Comparison of ENCODE assay signal across 25 cellular contexts in the genomic region with DNA sequence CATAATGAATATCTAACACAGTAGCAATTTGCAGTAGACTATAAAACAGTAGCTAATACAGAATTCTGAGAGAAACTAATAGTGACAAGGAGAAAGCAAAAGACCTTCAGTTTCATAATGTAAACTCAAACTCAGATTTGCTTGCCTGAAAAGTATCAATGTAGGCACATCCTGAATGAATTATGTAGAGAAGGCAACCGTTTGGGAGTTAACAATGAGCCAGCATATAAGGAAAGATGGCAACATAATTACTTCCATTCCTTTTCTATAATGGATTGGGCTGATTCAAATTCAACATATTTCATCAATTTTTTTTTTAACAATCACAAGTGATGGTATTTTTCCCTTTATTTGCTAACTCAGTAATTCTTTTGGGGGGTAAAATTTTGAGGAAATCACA.
DNase-seq lines count a peak whose midpoint lies in the region; ATAC-seq and TF ChIP-seq lines count a peak whose summit lies in the region.
"Had no signal": no experiment of that assay in that cellular context is flagged by ENCODE, and none has a peak within 500 bp of the region (broad histone marks: within the 10 kb centered on the region; RNA-seq: fewer than 3 reads in every experiment).

No MANE protein-coding gene starts in this region.

- TF ChIP-seq EP300 in gastroesophageal sphincter (IDR thresholded peaks at IDR 0.05), result no peak

- peaks cover 4% of the 10 kb centered on the region for H3K9me3 Mint-ChIP-seq in T-helper 2 cell treated with Interferon-gamma antibody and Interleukin-4, amounts not matched to agents 5 μg/mL and 100 μg/mL, for 36 hours

- H3K4me3 Mint-ChIP-seq in T-helper 2 cell treated with Interferon-gamma antibody and Interleukin-4, amounts not matched to agents 5 μg/mL and 100 μg/mL, for 36 hours, result no peak overlapping the region
- H3K4me3 Mint-ChIP-seq: IgD-negative memory B cell had no signal

- intact Hi-C loops in spleen (cut with DNase I; ENCODE audit: low total_unique reads), result no loop called here
- intact Hi-C loops in head of caudate nucleus (cut with DNase I), result no loop called here

- no peaks in the 10 kb centered on the region for H4K20me1 ChIP-seq in GM23248 (ENCODE audit: insufficient read depth)
- no peaks in the 10 kb centered on the region for H4K20me1 ChIP-seq in Karpas-422 (ENCODE audit: insufficient read depth, low read depth, low read length)

- H3K9me2 ChIP-seq in GM23248 (ENCODE audit: insufficient read depth) (no peaks in the 10 kb centered on the region), Karpas-422 (replicated peaks; ENCODE audit: insufficient read depth, low read length) (no peaks in the 10 kb centered on the region)

- TF ChIP-seq POLR2A in gastroesophageal sphincter (IDR thresholded peaks at IDR 0.05) (no peak), spleen (IDR thresholded peaks at IDR 0.05) (no peak)

- H2AFZ ChIP-seq in GM23248 (no peak overlapping the region), Karpas-422 (ENCODE audit: low read length) (no peak overlapping the region)

- H3K79me2 ChIP-seq in GM23248 (ENCODE audit: insufficient read depth) (no peaks in the 10 kb centered on the region), Karpas-422 (ENCODE audit: low read length) (no peaks in the 10 kb centered on the region)

- peaks cover 28% of the 10 kb centered on the region for H3F3A ChIP-seq in GM23248 (ENCODE audit: insufficient read depth)

- H3K4me1 Mint-ChIP-seq in T-helper 2 cell treated with Interferon-gamma antibody and Interleukin-4, amounts not matched to agents 5 μg/mL and 100 μg/mL, for 36 hours (ENCODE audit: low read depth), result no peaks in the 10 kb centered on the region
- H3K4me1 Mint-ChIP-seq: IgD-negative memory B cell had no signal

- TF ChIP-seq CTCF in gastroesophageal sphincter (IDR thresholded peaks at IDR 0.05) (no peak), spleen (IDR thresholded peaks at IDR 0.05 in 8 of 11, conservative IDR thresholded peaks at IDR 0.05 in 3 of 11) (no peak)

- peaks cover 37% of the 10 kb centered on the region for H3K4me1 ChIP-seq in GM23248 (ENCODE audit: insufficient read depth)
- peaks cover 24% of the 10 kb centered on the region for H3K4me1 ChIP-seq in adipocyte (ENCODE audit: control insufficient read depth, insufficient read depth, low read length)
- no peaks in the 10 kb centered on the region for H3K4me1 ChIP-seq in gastroesophageal sphincter
- no peaks in the 10 kb centered on the region for H3K4me1 ChIP-seq in spleen
- H3K4me1 ChIP-seq in Karpas-422 (ENCODE audit: low read length), result no peaks in the 10 kb centered on the region
- H3K4me1 ChIP-seq in SJCRH30, result no peaks in the 10 kb centered on the region
- H3K4me1 ChIP-seq: Peyer's patch, stomach, upper lobe of left lung had no signal

- WGBS in GM23248 (ENCODE audit: low coverage in 1 of 2, low lambda C conversion rate in 2 of 2, missing lambda C conversion rate in 2 of 2), 2 experiments, result 2 to 10% methylated on average over 1 of the region's 1 CpG
- 19 to 77% methylated on average over 1 of the region's 1 CpG for WGBS in gastroesophageal sphincter (ENCODE audit: low coverage in 1 of 2), 2 donors
- WGBS in spleen, 5 donors, result 18 to 50% (median 27%) methylated on average over 1 of the region's 1 CpG

- H3K27me3 Mint-ChIP-seq in T-helper 2 cell treated with Interferon-gamma antibody and Interleukin-4, amounts not matched to agents 5 μg/mL and 100 μg/mL, for 36 hours (ENCODE audit: low read depth), result no peaks in the 10 kb centered on the region

- peak overlapping the region; percentile 53 for H3K9ac ChIP-seq in GM23248
- H3K9ac ChIP-seq in adipocyte (ENCODE audit: low read length), result peak overlapping the region; percentile 40
- H3K9ac ChIP-seq in Karpas-422 (ENCODE audit: low read length), result no peak overlapping the region

- ATAC-seq in gastroesophageal sphincter, result no peak

- H3K27ac ChIP-seq in GM23248 (peak overlapping the region; percentile 76), gastroesophageal sphincter (peak overlapping the region in 3 of 4 donors; percentile 51 to 55 (median 52)), spleen (peak overlapping the region in 5 of 8 donors; percentile 9 to 37 (median 21)), Karpas-422 (ENCODE audit: low read length) (no peak overlapping the region), SJCRH30 (no peak overlapping the region)
- H3K27ac ChIP-seq: Peyer's patch had no signal

- H3K9me3 ChIP-seq in GM23248 (ENCODE audit: low read depth) (no peaks in the 10 kb centered on the region), adipocyte (ENCODE audit: control insufficient read depth, low read length) (no peaks in the 10 kb centered on the region), gastroesophageal sphincter (no peaks in the 10 kb centered on the region), spleen (peaks cover 0 to under 1% (median 0%) of the 10 kb centered on the region in 8 donors), Karpas-422 (ENCODE audit: low read length) (peaks cover 6% of the 10 kb centered on the region), SJCRH30 (replicated peaks) (no peaks in the 10 kb centered on the region)
- H3K9me3 ChIP-seq: Peyer's patch, stomach, upper lobe of left lung had no signal

- H3K4me2 ChIP-seq in GM23248 (ENCODE audit: unreplicated experiment), result peak overlapping the region; percentile 66
- no peak overlapping the region for H3K4me2 ChIP-seq in Karpas-422 (ENCODE audit: low read depth, low read length, poor library complexity, severe bottlenecking)

- H3K36me3 ChIP-seq in GM23248 (ENCODE audit: low read depth), result no peaks in the 10 kb centered on the region
- no peaks in the 10 kb centered on the region for H3K36me3 ChIP-seq in adipocyte (ENCODE audit: control insufficient read depth, insufficient read depth, low read length, severe bottlenecking)
- H3K36me3 ChIP-seq in gastroesophageal sphincter, result no peaks in the 10 kb centered on the region
- no peaks in the 10 kb centered on the region for H3K36me3 ChIP-seq in spleen
- no peaks in the 10 kb centered on the region for H3K36me3 ChIP-seq in Karpas-422 (ENCODE audit: insufficient read depth, low read length)
- H3K36me3 ChIP-seq in SJCRH30, result no peaks in the 10 kb centered on the region
- H3K36me3 ChIP-seq: Peyer's patch, stomach, upper lobe of left lung had no signal

- H3K36me3 Mint-ChIP-seq in T-helper 2 cell treated with Interferon-gamma antibody and Interleukin-4, amounts not matched to agents 5 μg/mL and 100 μg/mL, for 36 hours (ENCODE audit: low read depth), result no peaks in the 10 kb centered on the region

- DNase-seq in GM23248, result peak; percentile 22
- DNase-seq in adipocyte (ENCODE audit: low read depth), result peak; percentile 49
- no peak for DNase-seq in spleen
- no peak for DNase-seq in Karpas-422
- DNase-seq in head of caudate nucleus, result no peak
- DNase-seq in SJCRH30, result no peak
- DNase-seq in T-helper 2 cell treated with Interferon-gamma antibody and Interleukin-4, amounts not matched to agents 5 μg/mL and 100 μg/mL, for 36 hours (ENCODE audit: low spot score), result no peak
- DNase-seq: activated CD4-positive, alpha-beta T cell treated with anti-CD3 and anti-CD28 coated beads, Interleukin-2, amount 50 U/mL, for 48 hours; activated CD8-positive, alpha-beta memory T cell treated with anti-CD3 and anti-CD28 coated beads, Interleukin-2, amount 50 U/mL, for 4 hours; activated naive CD4-positive, alpha-beta T cell treated with anti-CD3 and anti-CD28 coated beads, Interleukin-2, amount 50 U/mL, for 16 hours; amygdala; C1 segment of cervical spinal cord; COR-L47; DMS53; mammary epithelial cell; NCI-H1105; NCI-H1930; Peyer's patch; posterior cingulate gyrus; stimulated activated CD8-positive, alpha-beta memory T cell treated with anti-CD3 and anti-CD28 coated beads, Interleukin-4, amount 100 ng/mL, for 48 hours; stomach; T-helper 1 cell; upper lobe of left lung had no signal

- H3K27me3 ChIP-seq in GM23248 (replicated peaks; ENCODE audit: insufficient read depth) (no peaks in the 10 kb centered on the region), adipocyte (replicated peaks; ENCODE audit: control insufficient read depth, insufficient read depth, low read length) (no peaks in the 10 kb centered on the region), gastroesophageal sphincter (no peaks in the 10 kb centered on the region), spleen (replicated peaks in 1 of 7) (no peaks in the 10 kb centered on the region), Karpas-422 (ENCODE audit: low read length) (no peaks in the 10 kb centered on the region), SJCRH30 (no peaks in the 10 kb centered on the region)
- H3K27me3 ChIP-seq: Peyer's patch, stomach, upper lobe of left lung had no signal

- H3K4me3 ChIP-seq in GM23248 (peak overlapping the region; percentile 45), adipocyte (ENCODE audit: low read length) (peak overlapping the region; percentile 62), gastroesophageal sphincter (no peak overlapping the region), spleen (no peak overlapping the region), Karpas-422 (ENCODE audit: low read length) (no peak overlapping the region), SJCRH30 (no peak overlapping the region)
- H3K4me3 ChIP-seq: Peyer's patch, stomach, upper lobe of left lung had no signal

- H3K27ac Mint-ChIP-seq in T-helper 2 cell treated with Interferon-gamma antibody and Interleukin-4, amounts not matched to agents 5 μg/mL and 100 μg/mL, for 36 hours, result no peak overlapping the region
- H3K27ac Mint-ChIP-seq: IgD-negative memory B cell had no signal

- in situ Hi-C loops in GM23248 (cut with MboI), result no loop called here

Comparison
In these comparisons a context has a peak if more than half of its experiments do, and no peak if none do; other contexts are left out.
1. DNase-seq: peak in GM23248 (single experiment) and adipocyte (single experiment); none in spleen (single experiment), Karpas-422 (single experiment), head of caudate nucleus (0 of 42), SJCRH30 (0 of 2) and T-helper 2 cell treated with Interferon-gamma antibody and Interleukin-4, amounts not matched to agents 5 μg/mL and 100 μg/mL, for 36 hours (single experiment).
2. H3K27ac ChIP-seq: peak in GM23248 (single experiment), gastroesophageal sphincter (3 of 4) and spleen (5 of 8); none in Karpas-422 (single experiment) and SJCRH30 (single experiment).
3. H3K4me3 ChIP-seq: peak in GM23248 (single experiment) and adipocyte (single experiment); none in gastroesophageal sphincter (0 of 2), spleen (0 of 8), Karpas-422 (single experiment) and SJCRH30 (single experiment).